ENCODE assay signal across 18 cellular contexts in the genomic region with DNA sequence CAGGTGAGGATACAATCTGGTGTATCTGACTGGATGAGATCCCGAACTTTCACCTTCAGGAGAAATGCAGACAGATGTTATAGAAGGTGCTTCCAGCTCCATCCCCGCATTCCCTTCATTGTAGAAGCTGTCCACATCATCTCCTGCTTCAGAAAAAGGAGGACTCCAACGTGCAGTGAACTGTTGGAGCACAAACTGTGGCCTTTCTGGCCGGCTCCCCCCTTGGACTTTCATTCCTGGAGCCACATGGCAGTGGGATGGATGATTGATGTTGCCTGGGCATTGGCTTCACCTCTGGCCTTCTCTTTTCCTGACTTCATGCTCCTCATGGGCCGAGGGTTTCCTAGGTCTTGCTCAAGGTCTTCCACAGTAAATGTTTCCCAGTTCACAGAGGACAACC.
"Had no signal": no experiment of that assay in that cellular context is flagged by ENCODE, and none has a peak within 500 bp of the region (broad histone marks: within the 10 kb centered on the region; RNA-seq: fewer than 3 reads in every experiment).

No MANE protein-coding gene starts in this region.

- DNase-seq: activated B cell treated with CpG ODN at 0.5 μM for 24 hours; activated CD4-positive, alpha-beta T cell treated with anti-CD3 and anti-CD28 coated beads for 36 hours; activated naive CD4-positive, alpha-beta T cell treated with Interleukin-2 at 50 U/mL for 16 hours; activated naive CD8-positive, alpha-beta T cell treated with anti-CD3 and anti-CD28 coated beads for 36 hours; activated T-cell treated with anti-CD3 and anti-CD28 coated beads, Interleukin-2, amount 50 U/mL, for 1 hour; dorsolateral prefrontal cortex; effector memory CD8-positive, alpha-beta T cell; islet precursor cell; left cardiac atrium; mesenchymal stem cell; naive B cell; nucleus accumbens; sigmoid colon; stimulated activated CD4-positive, alpha-beta T cell treated with anti-CD3 and anti-CD28 coated beads, Interleukin-15, amount 100 ng/mL, for 24 hours had no signal

- H3K27ac ChIP-seq: dorsolateral prefrontal cortex, sigmoid colon, thoracic aorta had no signal

- H3K36me3 ChIP-seq: sigmoid colon, thoracic aorta had no signal

- H3K9me3 ChIP-seq: sigmoid colon, thoracic aorta had no signal

- H3K4me3 ChIP-seq: dorsolateral prefrontal cortex, sigmoid colon, smooth muscle cell, thoracic aorta had no signal

- H3K27me3 ChIP-seq: dorsolateral prefrontal cortex had no signal

- ATAC-seq: activated CD4-positive, alpha-beta T cell treated with anti-CD3 and anti-CD28 coated beads for 36 hours; effector memory CD8-positive, alpha-beta T cell; esophagus mucosa; left cardiac atrium; stimulated activated memory B cell treated with anti-CD40 and anti-IgM and Interleukin-4, amounts not matched to agents 10 μg/mL and 1 μg/mL and 100 μg/mL, for 72 hours had no signal
